ENCODE assay signal across 1 cellular context in the genomic region with DNA sequence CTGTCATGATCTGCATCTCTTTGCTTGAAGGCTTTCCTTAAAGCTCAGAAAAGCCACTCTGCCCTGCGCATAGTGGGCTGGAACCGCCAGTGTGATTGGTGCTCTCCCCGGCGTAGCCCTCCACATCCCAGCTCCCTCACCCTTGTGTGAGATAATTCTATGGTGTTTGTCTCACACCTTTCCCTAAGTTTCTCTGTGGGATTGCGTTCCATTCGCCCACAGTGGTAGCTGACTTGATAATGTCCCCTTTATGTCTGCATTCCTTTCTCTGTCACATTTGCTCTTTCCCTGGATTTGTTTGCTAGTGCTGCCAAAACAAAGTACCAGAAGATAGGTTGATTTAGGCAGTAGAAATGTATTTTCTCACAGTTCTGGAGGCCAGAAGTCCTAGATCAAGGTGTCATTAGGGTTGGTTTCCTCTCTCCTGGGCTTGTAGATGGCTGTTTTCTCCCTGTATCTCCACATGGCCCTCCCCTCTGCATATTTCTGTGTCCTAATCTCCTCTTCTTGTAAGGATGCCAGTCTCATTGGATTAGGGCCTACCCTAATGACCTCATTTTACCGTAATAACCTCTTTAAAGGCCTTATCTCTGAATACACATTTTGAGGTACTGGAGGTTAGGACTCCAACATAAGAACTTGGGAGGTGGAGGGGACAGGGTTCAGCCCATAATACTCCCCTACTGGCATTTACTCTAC.
TF ChIP-seq lines count a peak whose summit lies in the region.

No MANE protein-coding gene starts in this region.

TF ChIP-seq in HepG2, 621 proteins besides CTCF, POLR2A, EP300 and RAD21 (continued from another document and continues in another):
- TF ChIP-seq SCMH1 (CRISPR knock-in tag; IDR thresholded peaks at IDR 0.05; ENCODE audit: borderline replicate concordance) (no peak), NAIF1 (CRISPR knock-in tag; IDR thresholded peaks at IDR 0.05; ENCODE audit: borderline replicate concordance) (no peak), ZNF263 (CRISPR knock-in tag; IDR thresholded peaks at IDR 0.05) (no peak), ZFP82 (CRISPR knock-in tag; IDR thresholded peaks at IDR 0.05; ENCODE audit: borderline replicate concordance) (no peak), ZNF780A (CRISPR knock-in tag; IDR thresholded peaks at IDR 0.05) (no peak), ZNF3 (CRISPR knock-in tag; IDR thresholded peaks at IDR 0.05) (no peak), ZNF607 (CRISPR knock-in tag; IDR thresholded peaks at IDR 0.05; ENCODE audit: borderline replicate concordance) (no peak), ZNF530 (CRISPR knock-in tag; IDR thresholded peaks at IDR 0.05; ENCODE audit: low read depth) (no peak), REPIN1 (CRISPR knock-in tag; IDR thresholded peaks at IDR 0.05; ENCODE audit: borderline replicate concordance, low read depth) (no peak), ZNF264 (CRISPR knock-in tag; IDR thresholded peaks at IDR 0.05) (no peak), RCOR2 (CRISPR knock-in tag; IDR thresholded peaks at IDR 0.05) (no peak), POLR2AphosphoS2 (IDR thresholded peaks at IDR 0.05; ENCODE audit: low read depth, low read length) (no peak), MBNL3 (CRISPR knock-in tag; conservative IDR thresholded peaks at IDR 0.05) (no peak), HHEX (CRISPR knock-in tag; IDR thresholded peaks at IDR 0.05) (no peak), MBD4 (IDR thresholded peaks at IDR 0.05; ENCODE audit: borderline replicate concordance, low read length) (no peak), ARNT (IDR thresholded peaks at IDR 0.05) (no peak), FOXC1 (CRISPR knock-in tag; IDR thresholded peaks at IDR 0.05; ENCODE audit: borderline replicate concordance) (no peak), HNF4G (IDR thresholded peaks at IDR 0.05; ENCODE audit: borderline replicate concordance, low read depth, low read length) (no peak), HNF4G (CRISPR knock-in tag; IDR thresholded peaks at IDR 0.05; ENCODE audit: borderline replicate concordance, low read depth) (no peak), ZNF33B (CRISPR knock-in tag; IDR thresholded peaks at IDR 0.05) (no peak), ZNF782 (CRISPR knock-in tag; IDR thresholded peaks at IDR 0.05; ENCODE audit: borderline replicate concordance) (no peak), RFXAP (CRISPR knock-in tag; IDR thresholded peaks at IDR 0.05; ENCODE audit: borderline replicate concordance) (no peak), ZNF205 (CRISPR knock-in tag; IDR thresholded peaks at IDR 0.05) (no peak), MZF1 (CRISPR knock-in tag; IDR thresholded peaks at IDR 0.05; ENCODE audit: borderline replicate concordance) (no peak), ZNF883 (CRISPR knock-in tag; IDR thresholded peaks at IDR 0.05; ENCODE audit: not compliant biosample characterization) (no peak), RFX3 (CRISPR knock-in tag; IDR thresholded peaks at IDR 0.05) (no peak), ATF1 (CRISPR knock-in tag; IDR thresholded peaks at IDR 0.05) (no peak), SP140L (CRISPR knock-in tag; IDR thresholded peaks at IDR 0.05; ENCODE audit: borderline replicate concordance) (no peak), ZNF761 (CRISPR knock-in tag; conservative IDR thresholded peaks at IDR 0.05) (no peak), ZNF44 (CRISPR knock-in tag; IDR thresholded peaks at IDR 0.05) (no peak), ZFX (CRISPR knock-in tag; IDR thresholded peaks at IDR 0.05; ENCODE audit: low read depth) (peak; percentile 36; the same call in 1 of the 2 replicates), SRSF1 (optimal IDR thresholded peaks at IDR 0.05; ENCODE audit: low read depth, low read length) (no peak), ZNF124 (CRISPR knock-in tag; IDR thresholded peaks at IDR 0.05) (no peak), KDM5A (IDR thresholded peaks at IDR 0.05; ENCODE audit: borderline replicate concordance, low read length) (no peak), ISX (CRISPR knock-in tag; conservative IDR thresholded peaks at IDR 0.05) (no peak), HNRNPUL1 (IDR thresholded peaks at IDR 0.05; ENCODE audit: low read depth, low read length) (no peak), ZNF143 (CRISPR knock-in tag; IDR thresholded peaks at IDR 0.05) (no peak), AHR (CRISPR knock-in tag; IDR thresholded peaks at IDR 0.05) (no peak), RFXANK (CRISPR knock-in tag; IDR thresholded peaks at IDR 0.05) (no peak), KLF9 (CRISPR knock-in tag; IDR thresholded peaks at IDR 0.05; ENCODE audit: low read depth) (no peak), PAX8 (CRISPR knock-in tag; IDR thresholded peaks at IDR 0.05; ENCODE audit: borderline replicate concordance) (no peak), ZNF773 (CRISPR knock-in tag; IDR thresholded peaks at IDR 0.05; ENCODE audit: borderline replicate concordance) (no peak), ATF7 (IDR thresholded peaks at IDR 0.05) (0 out of 2 replicates have a peak, but pooled peaks have one; percentile 39), ATF7 (CRISPR knock-in tag; IDR thresholded peaks at IDR 0.05) (no peak), ZKSCAN1 (IDR thresholded peaks at IDR 0.05; ENCODE audit: low read length) (no peak), EHMT2 (IDR thresholded peaks at IDR 0.05; ENCODE audit: borderline replicate concordance, low read depth, low read length) (no peak), ERF (CRISPR knock-in tag; IDR thresholded peaks at IDR 0.05) (no peak)
- TF ChIP-seq, protein P1, sequence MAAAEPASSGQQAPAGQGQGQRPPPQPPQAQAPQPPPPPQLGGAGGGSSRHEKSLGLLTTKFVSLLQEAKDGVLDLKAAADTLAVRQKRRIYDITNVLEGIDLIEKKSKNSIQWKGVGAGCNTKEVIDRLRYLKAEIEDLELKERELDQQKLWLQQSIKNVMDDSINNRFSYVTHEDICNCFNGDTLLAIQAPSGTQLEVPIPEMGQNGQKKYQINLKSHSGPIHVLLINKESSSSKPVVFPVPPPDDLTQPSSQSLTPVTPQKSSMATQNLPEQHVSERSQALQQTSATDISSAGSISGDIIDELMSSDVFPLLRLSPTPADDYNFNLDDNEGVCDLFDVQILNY (CRISPR knock-in tag; conservative IDR thresholded peaks at IDR 0.05): no peak
- TF ChIP-seq, protein P2, sequence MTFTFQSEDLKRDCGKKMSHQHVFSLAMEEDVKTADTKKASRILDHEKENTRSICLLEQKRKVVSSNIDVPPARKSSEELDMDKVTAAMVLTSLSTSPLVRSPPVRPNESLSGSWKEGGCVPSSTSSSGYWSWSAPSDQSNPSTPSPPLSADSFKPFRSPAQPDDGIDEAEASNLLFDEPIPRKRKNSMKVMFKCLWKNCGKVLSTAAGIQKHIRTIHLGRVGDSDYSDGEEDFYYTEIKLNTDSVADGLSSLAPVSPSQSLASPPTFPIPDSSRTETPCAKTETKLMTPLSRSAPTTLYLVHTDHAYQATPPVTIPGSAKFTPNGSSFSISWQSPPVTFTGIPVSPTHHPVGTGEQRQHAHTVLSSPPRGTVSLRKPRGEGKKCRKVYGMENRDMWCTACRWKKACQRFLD (CRISPR knock-in tag; IDR thresholded peaks at IDR 0.05; ENCODE audit: borderline replicate concordance): no peak
- TF ChIP-seq, protein P3, sequence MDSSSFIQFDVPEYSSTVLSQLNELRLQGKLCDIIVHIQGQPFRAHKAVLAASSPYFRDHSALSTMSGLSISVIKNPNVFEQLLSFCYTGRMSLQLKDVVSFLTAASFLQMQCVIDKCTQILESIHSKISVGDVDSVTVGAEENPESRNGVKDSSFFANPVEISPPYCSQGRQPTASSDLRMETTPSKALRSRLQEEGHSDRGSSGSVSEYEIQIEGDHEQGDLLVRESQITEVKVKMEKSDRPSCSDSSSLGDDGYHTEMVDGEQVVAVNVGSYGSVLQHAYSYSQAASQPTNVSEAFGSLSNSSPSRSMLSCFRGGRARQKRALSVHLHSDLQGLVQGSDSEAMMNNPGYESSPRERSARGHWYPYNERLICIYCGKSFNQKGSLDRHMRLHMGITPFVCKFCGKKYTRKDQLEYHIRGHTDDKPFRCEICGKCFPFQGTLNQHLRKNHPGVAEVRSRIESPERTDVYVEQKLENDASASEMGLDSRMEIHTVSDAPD (CRISPR knock-in tag; IDR thresholded peaks at IDR 0.05): 0 out of 2 replicates have a peak, but pooled peaks have one; percentile 63
- TF ChIP-seq, protein P4, sequence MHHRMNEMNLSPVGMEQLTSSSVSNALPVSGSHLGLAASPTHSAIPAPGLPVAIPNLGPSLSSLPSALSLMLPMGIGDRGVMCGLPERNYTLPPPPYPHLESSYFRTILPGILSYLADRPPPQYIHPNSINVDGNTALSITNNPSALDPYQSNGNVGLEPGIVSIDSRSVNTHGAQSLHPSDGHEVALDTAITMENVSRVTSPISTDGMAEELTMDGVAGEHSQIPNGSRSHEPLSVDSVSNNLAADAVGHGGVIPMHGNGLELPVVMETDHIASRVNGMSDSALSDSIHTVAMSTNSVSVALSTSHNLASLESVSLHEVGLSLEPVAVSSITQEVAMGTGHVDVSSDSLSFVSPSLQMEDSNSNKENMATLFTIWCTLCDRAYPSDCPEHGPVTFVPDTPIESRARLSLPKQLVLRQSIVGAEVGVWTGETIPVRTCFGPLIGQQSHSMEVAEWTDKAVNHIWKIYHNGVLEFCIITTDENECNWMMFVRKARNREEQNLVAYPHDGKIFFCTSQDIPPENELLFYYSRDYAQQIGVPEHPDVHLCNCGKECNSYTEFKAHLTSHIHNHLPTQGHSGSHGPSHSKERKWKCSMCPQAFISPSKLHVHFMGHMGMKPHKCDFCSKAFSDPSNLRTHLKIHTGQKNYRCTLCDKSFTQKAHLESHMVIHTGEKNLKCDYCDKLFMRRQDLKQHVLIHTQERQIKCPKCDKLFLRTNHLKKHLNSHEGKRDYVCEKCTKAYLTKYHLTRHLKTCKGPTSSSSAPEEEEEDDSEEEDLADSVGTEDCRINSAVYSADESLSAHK (CRISPR knock-in tag; IDR thresholded peaks at IDR 0.05; ENCODE audit: borderline replicate concordance): no peak
- TF ChIP-seq, protein P5, sequence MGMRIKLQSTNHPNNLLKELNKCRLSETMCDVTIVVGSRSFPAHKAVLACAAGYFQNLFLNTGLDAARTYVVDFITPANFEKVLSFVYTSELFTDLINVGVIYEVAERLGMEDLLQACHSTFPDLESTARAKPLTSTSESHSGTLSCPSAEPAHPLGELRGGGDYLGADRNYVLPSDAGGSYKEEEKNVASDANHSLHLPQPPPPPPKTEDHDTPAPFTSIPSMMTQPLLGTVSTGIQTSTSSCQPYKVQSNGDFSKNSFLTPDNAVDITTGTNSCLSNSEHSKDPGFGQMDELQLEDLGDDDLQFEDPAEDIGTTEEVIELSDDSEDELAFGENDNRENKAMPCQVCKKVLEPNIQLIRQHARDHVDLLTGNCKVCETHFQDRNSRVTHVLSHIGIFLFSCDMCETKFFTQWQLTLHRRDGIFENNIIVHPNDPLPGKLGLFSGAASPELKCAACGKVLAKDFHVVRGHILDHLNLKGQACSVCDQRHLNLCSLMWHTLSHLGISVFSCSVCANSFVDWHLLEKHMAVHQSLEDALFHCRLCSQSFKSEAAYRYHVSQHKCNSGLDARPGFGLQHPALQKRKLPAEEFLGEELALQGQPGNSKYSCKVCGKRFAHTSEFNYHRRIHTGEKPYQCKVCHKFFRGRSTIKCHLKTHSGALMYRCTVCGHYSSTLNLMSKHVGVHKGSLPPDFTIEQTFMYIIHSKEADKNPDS (CRISPR knock-in tag; IDR thresholded peaks at IDR 0.05): no peak
- TF ChIP-seq, protein P6, sequence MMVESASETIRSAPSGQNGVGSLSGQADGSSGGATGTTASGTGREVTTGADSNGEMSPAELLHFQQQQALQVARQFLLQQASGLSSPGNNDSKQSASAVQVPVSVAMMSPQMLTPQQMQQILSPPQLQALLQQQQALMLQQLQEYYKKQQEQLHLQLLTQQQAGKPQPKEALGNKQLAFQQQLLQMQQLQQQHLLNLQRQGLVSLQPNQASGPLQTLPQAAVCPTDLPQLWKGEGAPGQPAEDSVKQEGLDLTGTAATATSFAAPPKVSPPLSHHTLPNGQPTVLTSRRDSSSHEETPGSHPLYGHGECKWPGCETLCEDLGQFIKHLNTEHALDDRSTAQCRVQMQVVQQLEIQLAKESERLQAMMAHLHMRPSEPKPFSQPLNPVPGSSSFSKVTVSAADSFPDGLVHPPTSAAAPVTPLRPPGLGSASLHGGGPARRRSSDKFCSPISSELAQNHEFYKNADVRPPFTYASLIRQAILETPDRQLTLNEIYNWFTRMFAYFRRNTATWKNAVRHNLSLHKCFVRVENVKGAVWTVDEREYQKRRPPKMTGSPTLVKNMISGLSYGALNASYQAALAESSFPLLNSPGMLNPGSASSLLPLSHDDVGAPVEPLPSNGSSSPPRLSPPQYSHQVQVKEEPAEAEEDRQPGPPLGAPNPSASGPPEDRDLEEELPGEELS (CRISPR knock-in tag; IDR thresholded peaks at IDR 0.05): no peak
- TF ChIP-seq, protein P7, sequence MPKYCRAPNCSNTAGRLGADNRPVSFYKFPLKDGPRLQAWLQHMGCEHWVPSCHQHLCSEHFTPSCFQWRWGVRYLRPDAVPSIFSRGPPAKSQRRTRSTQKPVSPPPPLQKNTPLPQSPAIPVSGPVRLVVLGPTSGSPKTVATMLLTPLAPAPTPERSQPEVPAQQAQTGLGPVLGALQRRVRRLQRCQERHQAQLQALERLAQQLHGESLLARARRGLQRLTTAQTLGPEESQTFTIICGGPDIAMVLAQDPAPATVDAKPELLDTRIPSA (CRISPR knock-in tag; IDR thresholded peaks at IDR 0.05; ENCODE audit: borderline replicate concordance): no peak
- TF ChIP-seq, protein P8, sequence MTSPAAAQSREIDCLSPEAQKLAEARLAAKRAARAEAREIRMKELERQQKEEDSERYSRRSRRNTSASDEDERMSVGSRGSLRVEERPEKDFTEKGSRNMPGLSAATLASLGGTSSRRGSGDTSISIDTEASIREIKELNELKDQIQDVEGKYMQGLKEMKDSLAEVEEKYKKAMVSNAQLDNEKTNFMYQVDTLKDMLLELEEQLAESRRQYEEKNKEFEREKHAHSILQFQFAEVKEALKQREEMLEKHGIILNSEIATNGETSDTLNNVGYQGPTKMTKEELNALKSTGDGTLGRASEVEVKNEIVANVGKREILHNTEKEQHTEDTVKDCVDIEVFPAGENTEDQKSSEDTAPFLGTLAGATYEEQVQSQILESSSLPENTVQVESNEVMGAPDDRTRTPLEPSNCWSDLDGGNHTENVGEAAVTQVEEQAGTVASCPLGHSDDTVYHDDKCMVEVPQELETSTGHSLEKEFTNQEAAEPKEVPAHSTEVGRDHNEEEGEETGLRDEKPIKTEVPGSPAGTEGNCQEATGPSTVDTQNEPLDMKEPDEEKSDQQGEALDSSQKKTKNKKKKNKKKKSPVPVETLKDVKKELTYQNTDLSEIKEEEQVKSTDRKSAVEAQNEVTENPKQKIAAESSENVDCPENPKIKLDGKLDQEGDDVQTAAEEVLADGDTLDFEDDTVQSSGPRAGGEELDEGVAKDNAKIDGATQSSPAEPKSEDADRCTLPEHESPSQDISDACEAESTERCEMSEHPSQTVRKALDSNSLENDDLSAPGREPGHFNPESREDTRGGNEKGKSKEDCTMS (CRISPR knock-in tag; conservative IDR thresholded peaks at IDR 0.05): no peak
- TF ChIP-seq, protein P9, sequence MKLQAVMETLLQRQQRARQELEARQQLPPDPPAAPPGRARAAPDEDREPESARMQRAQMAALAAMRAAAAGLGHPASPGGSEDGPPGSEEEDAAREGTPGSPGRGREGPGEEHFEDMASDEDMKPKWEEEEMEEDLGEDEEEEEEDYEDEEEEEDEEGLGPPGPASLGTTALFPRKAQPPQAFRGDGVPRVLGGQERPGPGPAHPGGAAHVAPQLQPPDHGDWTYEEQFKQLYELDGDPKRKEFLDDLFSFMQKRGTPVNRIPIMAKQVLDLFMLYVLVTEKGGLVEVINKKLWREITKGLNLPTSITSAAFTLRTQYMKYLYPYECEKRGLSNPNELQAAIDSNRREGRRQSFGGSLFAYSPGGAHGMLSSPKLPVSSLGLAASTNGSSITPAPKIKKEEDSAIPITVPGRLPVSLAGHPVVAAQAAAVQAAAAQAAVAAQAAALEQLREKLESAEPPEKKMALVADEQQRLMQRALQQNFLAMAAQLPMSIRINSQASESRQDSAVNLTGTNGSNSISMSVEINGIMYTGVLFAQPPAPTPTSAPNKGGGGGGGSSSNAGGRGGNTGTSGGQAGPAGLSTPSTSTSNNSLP (IDR thresholded peaks at IDR 0.05; ENCODE audit: low read depth, low read length): no peak
